Comparison of ENCODE assay signal across 9 cellular contexts in genomic region chr7:151705744-151706567, GRCh38.
A peak's percentile ranks its signal among the peaks of the same experiment; 100 is the strongest.
DNase-seq lines count a peak whose midpoint lies in the region; ATAC-seq, FAIRE-seq and TF ChIP-seq lines count a peak whose summit lies in the region.
"Had no signal": no experiment of that assay in that cellular context is flagged by ENCODE, and none has a peak within 500 bp of the region (broad histone marks: within the 10 kb centered on the region; RNA-seq: fewer than 3 reads in every experiment).

No MANE protein-coding gene starts in this region.

- no peak for TF ChIP-seq POLR2A in endothelial cell of umbilical vein (IDR thresholded peaks at IDR 0.05; ENCODE audit: low read depth, low read length)

- ATAC-seq in RWPE2 (ENCODE audit: low read depth) (peak; percentile 70), HG02840 (IDR thresholded peaks at IDR 0.05; ENCODE audit: low FRiP score, unreplicated experiment) (no peak), GM21825 (IDR thresholded peaks at IDR 0.05; ENCODE audit: unreplicated experiment) (no peak)
- ATAC-seq in stimulated activated memory B cell treated with anti-CD40 and anti-IgM and Interleukin-4, amounts not matched to agents 10 μg/mL and 1 μg/mL and 100 μg/mL, for 72 hours, result no peak

- no peak overlapping the region for H3K4me3 ChIP-seq in GM12875 (ENCODE audit: low read depth, low read length)
- H3K4me3 ChIP-seq in RWPE2 (ENCODE audit: severe bottlenecking), result no peak overlapping the region
- no peak overlapping the region for H3K4me3 ChIP-seq in endothelial cell of umbilical vein (replicated peaks in 1 of 3; ENCODE audit: insufficient read depth in 1 of 3, low read depth in 1 of 3, low read length in 3 of 3)
- peak overlapping the region; percentile 13 to 22 for H3K4me3 ChIP-seq in muscle layer of duodenum (ENCODE audit: low read depth in 1 of 2, low read length in 2 of 2)

- BruUV-seq in endothelial cell of umbilical vein (replicated peaks; lab: Mats Ljungman, UMichigan), result no TSS peak

- no peak overlapping the region for H3K4me2 ChIP-seq in endothelial cell of umbilical vein (ENCODE audit: insufficient read depth, low read length)

- H3K9ac ChIP-seq in endothelial cell of umbilical vein (replicated peaks; ENCODE audit: extremely low read depth, insufficient read depth, low read length), result no peak overlapping the region

- H3K36me3 ChIP-seq in RWPE2 (ENCODE audit: low read depth) (no peaks in the 10 kb centered on the region), endothelial cell of umbilical vein (ENCODE audit: control insufficient read depth in 2 of 2, extremely low read depth in 1 of 2, insufficient read depth in 2 of 2, low read length in 2 of 2) (no peaks in the 10 kb centered on the region), muscle layer of duodenum (ENCODE audit: control insufficient read depth in 1 of 2, insufficient read depth in 2 of 2, low read length in 2 of 2) (no peaks in the 10 kb centered on the region)

- intact Hi-C loops in endothelial cell of umbilical vein (cut with micrococcal nuclease), result loop anchor here (1.0 kb wide), 3 partner anchors 53 to 136 kb away; no protein-coding TSS in a partner anchor

- peaks cover 15% of the 10 kb centered on the region for H3K4me1 Mint-ChIP-seq in stimulated activated memory B cell treated with anti-CD40 and anti-IgM and Interleukin-4, amounts not matched to agents 10 μg/mL and 1 μg/mL and 100 μg/mL, for 72 hours

- H3K79me2 ChIP-seq in endothelial cell of umbilical vein (ENCODE audit: control insufficient read depth, insufficient read depth, low read length), result no peaks in the 10 kb centered on the region

- CTCF ChIA-PET in endothelial cell of umbilical vein (lab: Charles Lee), result interaction anchor here (0.7 to 2.9 kb wide), 4 partner anchors 15 to 139 kb away, joined by 3 to 17 read pairs (median 5); no protein-coding TSS in a partner anchor

- POLR2A ChIA-PET in endothelial cell of umbilical vein (lab: Charles Lee), result no interaction called here

- peak; percentile 37 for TF ChIP-seq CTCF in GM12875 (IDR thresholded peaks at IDR 0.05; ENCODE audit: borderline replicate concordance, insufficient read depth, low read depth, low read length)
- TF ChIP-seq CTCF in RWPE2 (IDR thresholded peaks at IDR 0.05; ENCODE audit: poor library complexity, severe bottlenecking), result peak; percentile 56
- peak; percentile 48 to 61 for TF ChIP-seq CTCF in endothelial cell of umbilical vein (IDR thresholded peaks at IDR 0.05; ENCODE audit: extremely low read depth in 1 of 2, insufficient read depth in 1 of 2, low read depth in 1 of 2, low read length in 2 of 2)

- DNase-seq in AG08395 (ENCODE audit: low spot score) (peak; percentile 74), RWPE2 (ENCODE audit: low spot score) (no peak), endothelial cell of umbilical vein (ENCODE audit: low read depth, low spot score) (peak; percentile 60)

- H3K27me3 ChIP-seq in RWPE2 (ENCODE audit: insufficient read depth, poor library complexity, severe bottlenecking) (no peaks in the 10 kb centered on the region), endothelial cell of umbilical vein (ENCODE audit: control insufficient read depth in 2 of 2, insufficient read depth in 2 of 2, low read length in 2 of 2) (no peaks in the 10 kb centered on the region), muscle layer of duodenum (ENCODE audit: low read depth, low read length) (no peaks in the 10 kb centered on the region)

- H3K27me3 Mint-ChIP-seq in stimulated activated memory B cell treated with anti-CD40 and anti-IgM and Interleukin-4, amounts not matched to agents 10 μg/mL and 1 μg/mL and 100 μg/mL, for 72 hours, result no peaks in the 10 kb centered on the region

- no peaks in the 10 kb centered on the region for H3K9me3 ChIP-seq in RWPE2 (ENCODE audit: severe bottlenecking)
- no peaks in the 10 kb centered on the region for H3K9me3 ChIP-seq in endothelial cell of umbilical vein (replicated peaks; ENCODE audit: control insufficient read depth, insufficient read depth, low read length)
- no peaks in the 10 kb centered on the region for H3K9me3 ChIP-seq in muscle layer of duodenum (ENCODE audit: control insufficient read depth in 1 of 2, low read length in 2 of 2)

- H3K9me3 Mint-ChIP-seq in stimulated activated memory B cell treated with anti-CD40 and anti-IgM and Interleukin-4, amounts not matched to agents 10 μg/mL and 1 μg/mL and 100 μg/mL, for 72 hours, result no peaks in the 10 kb centered on the region

- peaks cover 29% of the 10 kb centered on the region for H3K36me3 Mint-ChIP-seq in stimulated activated memory B cell treated with anti-CD40 and anti-IgM and Interleukin-4, amounts not matched to agents 10 μg/mL and 1 μg/mL and 100 μg/mL, for 72 hours

- no peak overlapping the region for H3K27ac Mint-ChIP-seq in stimulated activated memory B cell treated with anti-CD40 and anti-IgM and Interleukin-4, amounts not matched to agents 10 μg/mL and 1 μg/mL and 100 μg/mL, for 72 hours

- peaks cover 9% of the 10 kb centered on the region for H3K4me1 ChIP-seq in RWPE2 (ENCODE audit: insufficient read depth, poor library complexity, severe bottlenecking)
- no peaks in the 10 kb centered on the region for H3K4me1 ChIP-seq in endothelial cell of umbilical vein (ENCODE audit: control insufficient read depth, extremely low read depth, insufficient read depth, low read length)
- peaks cover 0 to 11% of the 10 kb centered on the region in 2 donors for H3K4me1 ChIP-seq in muscle layer of duodenum (ENCODE audit: control insufficient read depth in 1 of 2, insufficient read depth in 2 of 2, low read length in 2 of 2)

- H3K4me3 Mint-ChIP-seq in stimulated activated memory B cell treated with anti-CD40 and anti-IgM and Interleukin-4, amounts not matched to agents 10 μg/mL and 1 μg/mL and 100 μg/mL, for 72 hours, result no peak overlapping the region

- dilution Hi-C loops in endothelial cell of umbilical vein (cut with MboI; ENCODE audit: extremely low pct_ligation_motif_present, low sequenced_read_pairs), result no loop called here

- no peaks in the 10 kb centered on the region for H3K9me1 ChIP-seq in endothelial cell of umbilical vein (replicated peaks; ENCODE audit: control insufficient read depth, extremely low read depth, insufficient read depth, low read length)

- H2AFZ ChIP-seq in endothelial cell of umbilical vein (ENCODE audit: low read depth, low read length), result peak overlapping the region; percentile 26

- FAIRE-seq in endothelial cell of umbilical vein (lab: Jason Lieb, UNC), result peak; percentile 69

- H3K27ac ChIP-seq in RWPE2 (ENCODE audit: poor library complexity, severe bottlenecking), result peak overlapping the region; percentile 2
- H3K27ac ChIP-seq in endothelial cell of umbilical vein (ENCODE audit: insufficient read depth, low read depth, low read length), result no peak overlapping the region
- no peak overlapping the region for H3K27ac ChIP-seq in muscle layer of duodenum (ENCODE audit: low read length)
- H3K27ac ChIP-seq: HL-60 had no signal

- no peaks in the 10 kb centered on the region for H4K20me1 ChIP-seq in endothelial cell of umbilical vein (replicated peaks; ENCODE audit: control insufficient read depth, extremely low read depth, insufficient read depth, low read length)

TF ChIP-seq in endothelial cell of umbilical vein, 7 proteins besides CTCF, POLR2A, EP300 and RAD21:
- no peak for TF ChIP-seq EZH2 (IDR thresholded peaks at IDR 0.05; ENCODE audit: borderline replicate concordance, low read depth, low read length, severe bottlenecking)
- TF ChIP-seq POLR2AphosphoS5 (IDR thresholded peaks at IDR 0.05; ENCODE audit: insufficient read depth, low read depth, low read length), result no peak
- no peak for TF ChIP-seq JUN (IDR thresholded peaks at IDR 0.05; ENCODE audit: borderline replicate concordance, insufficient read depth, insufficient read length, low read depth)
- TF ChIP-seq MYC (IDR thresholded peaks at IDR 0.05; ENCODE audit: low read depth, low read length), result no peak
- no peak for TF ChIP-seq FOS (IDR thresholded peaks at IDR 0.05; ENCODE audit: borderline replicate concordance, insufficient read depth, low read length)
- no peak for TF ChIP-seq GATA2 (IDR thresholded peaks at IDR 0.05; ENCODE audit: insufficient read depth, insufficient read length, low read depth, low read length)
- TF ChIP-seq MAX (IDR thresholded peaks at IDR 0.05; ENCODE audit: insufficient read depth, insufficient read length), result no peak

Comparison
In these comparisons a context has a peak if more than half of its experiments do, and no peak if none do; other contexts are left out.
1. H3K4me3 ChIP-seq: peak in muscle layer of duodenum (2 of 2); none in GM12875 (single experiment), RWPE2 (single experiment) and endothelial cell of umbilical vein (0 of 3).
2. Peak in every context shown above with its lines, with median percentiles within 50 percentile points of each other: CTCF ChIP-seq.